In the genomic region with DNA sequence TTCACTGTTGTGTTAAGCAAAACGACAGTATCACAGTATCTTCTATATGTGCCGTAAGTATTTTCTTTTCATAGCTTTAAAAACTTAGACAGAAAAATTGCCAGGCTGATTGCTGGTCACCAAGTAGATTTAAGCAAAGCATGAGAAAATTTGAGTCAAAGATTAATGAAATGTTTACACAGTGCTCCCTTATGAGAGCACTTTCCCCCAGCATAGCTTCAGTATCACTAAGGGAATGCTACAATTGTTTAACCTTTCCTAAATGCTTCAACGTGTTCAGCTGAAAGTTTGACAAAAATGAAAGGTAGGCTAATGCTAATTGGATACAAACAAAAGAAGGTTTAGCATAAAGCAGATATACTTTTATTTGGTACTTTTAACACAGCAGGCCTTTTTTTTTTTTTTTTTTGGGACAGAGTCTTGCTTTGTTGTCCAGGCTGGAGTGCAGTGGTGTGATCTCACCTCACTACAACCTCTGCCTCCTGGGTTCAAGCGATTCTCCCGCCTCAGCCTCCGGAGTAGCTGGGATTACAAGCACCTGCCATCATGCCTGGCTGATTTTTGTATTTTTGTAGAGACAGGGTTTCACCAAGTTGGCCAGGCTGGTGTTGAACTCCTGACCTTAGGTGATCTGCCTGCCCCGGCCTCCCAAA, we compare ENCODE assay signal across 25 cellular contexts.
"Had no signal": no experiment of that assay in that cellular context is flagged by ENCODE, and none has a peak within 500 bp of the region (broad histone marks: within the 10 kb centered on the region; RNA-seq: fewer than 3 reads in every experiment).

No MANE protein-coding gene starts in this region.

- H3K4me1 ChIP-seq: breast epithelium, upper lobe of left lung had no signal

- H3K9me3 Mint-ChIP-seq: activated CD8-positive, alpha-beta T cell treated with anti-CD3 and anti-CD28 coated beads for 36 hours; activated T-cell treated with anti-CD3 and anti-CD28 coated beads, Interleukin-2, amount 50 U/mL, for 4 hours; activated T-helper 17 cell treated with anti-CD3 and anti-CD28 coated beads, Interleukin-2, amount 50 U/mL, for 72 hours; nephron; stimulated activated naive B cell treated with anti-CD40 and anti-IgM and Interleukin-4, amounts not matched to agents 10 μg/mL and 1 μg/mL and 100 μg/mL, for 72 hours; WTC11 had no signal

- H3K27me3 ChIP-seq: breast epithelium, stomach, thyroid gland, upper lobe of left lung had no signal

- H3K27ac ChIP-seq: breast epithelium, thyroid gland, upper lobe of left lung had no signal

- H3K9me3 ChIP-seq: breast epithelium, stomach, thyroid gland, upper lobe of left lung had no signal

- H3K27ac Mint-ChIP-seq: activated CD8-positive, alpha-beta T cell treated with anti-CD3 and anti-CD28 coated beads for 36 hours; activated T-helper 17 cell treated with anti-CD3 and anti-CD28 coated beads, Interleukin-2, amount 50 U/mL, for 72 hours; stimulated activated naive B cell treated with anti-CD40 and anti-IgM and Interleukin-4, amounts not matched to agents 10 μg/mL and 1 μg/mL and 100 μg/mL, for 72 hours; WTC11 had no signal

- H3K36me3 ChIP-seq: thyroid gland had no signal

- H3K4me3 ChIP-seq: breast epithelium, lung, smooth muscle cell, stomach, thyroid gland, upper lobe of left lung had no signal

- H3K4me3 Mint-ChIP-seq: activated CD8-positive, alpha-beta T cell treated with anti-CD3 and anti-CD28 coated beads for 36 hours; activated T-cell treated with anti-CD3 and anti-CD28 coated beads, Interleukin-2, amount 50 U/mL, for 4 hours; activated T-helper 17 cell treated with anti-CD3 and anti-CD28 coated beads, Interleukin-2, amount 50 U/mL, for 72 hours; nephron; stimulated activated naive B cell treated with anti-CD40 and anti-IgM and Interleukin-4, amounts not matched to agents 10 μg/mL and 1 μg/mL and 100 μg/mL, for 72 hours; WTC11 had no signal

- H3K27me3 Mint-ChIP-seq: activated CD8-positive, alpha-beta T cell treated with anti-CD3 and anti-CD28 coated beads for 36 hours; activated T-helper 17 cell treated with anti-CD3 and anti-CD28 coated beads, Interleukin-2, amount 50 U/mL, for 72 hours; stimulated activated naive B cell treated with anti-CD40 and anti-IgM and Interleukin-4, amounts not matched to agents 10 μg/mL and 1 μg/mL and 100 μg/mL, for 72 hours had no signal

- H3K4me1 Mint-ChIP-seq: nephron had no signal

- DNase-seq: activated CD4-positive, alpha-beta T cell treated with anti-CD3 and anti-CD28 coated beads for 1 hour; activated CD4-positive, alpha-beta T cell treated with anti-CD3 and anti-CD28 coated beads, Interleukin-2, amount 50 U/mL, for 1 hour; activated CD8-positive, alpha-beta T cell treated with anti-CD3 and anti-CD28 coated beads for 36 hours; activated gamma-delta T cell treated with Interleukin-2 at 50 U/mL for 16 hours; activated naive CD4-positive, alpha-beta T cell treated with anti-CD3 and anti-CD28 coated beads, Interleukin-2, amount 50 U/mL, for 16 hours; activated T-cell treated with anti-CD3 and anti-CD28 coated beads, Interleukin-2, amount 50 U/mL, for 4 hours; amniotic stem cell; central memory CD4-positive, alpha-beta T cell; foreskin fibroblast; head of caudate nucleus; hypothalamus; left cardiac atrium; retina; stimulated activated CD4-positive, alpha-beta T cell treated with anti-CD3 and anti-CD28 coated beads, Interleukin-1b, Interleukin-23, amount 100 ng/mL, for 48 hours; stimulated activated naive B cell treated with anti-CD40 and anti-IgM and Interleukin-4, amounts not matched to agents 10 μg/mL and 1 μg/mL and 100 μg/mL, for 72 hours; stomach; T-helper 2 cell; thyroid gland; upper lobe of left lung had no signal
